12 cellular contexts compared by ENCODE assay signal in genomic region chr18:48728204-48728833, GRCh38.
DNase-seq lines count a peak whose midpoint lies in the region; ATAC-seq, FAIRE-seq and TF ChIP-seq lines count a peak whose summit lies in the region.
"Had no signal": no experiment of that assay in that cellular context is flagged by ENCODE, and none has a peak within 500 bp of the region (broad histone marks: within the 10 kb centered on the region; RNA-seq: fewer than 3 reads in every experiment).

No MANE protein-coding gene starts in this region.

- TF ChIP-seq POLR2A in breast epithelium (IDR thresholded peaks at IDR 0.05) = no peak
- no peak for TF ChIP-seq POLR2A in esophagus muscularis mucosa (IDR thresholded peaks at IDR 0.05; ENCODE audit: low read depth)

- peak overlapping the region; percentile 57 for H3K27ac Mint-ChIP-seq in MCF 10A (ENCODE audit: low read depth, unreplicated experiment)

- CTCF ChIA-PET in MCF 10A (lab: Yijun Ruan, JAX) = interaction anchor here (0.8 to 1.2 kb wide), 2 partner anchors 16 to 451 kb away, joined by 3 to 4 read pairs; no protein-coding TSS in a partner anchor

- peaks cover 0 to under 1% of the 10 kb centered on the region in 2 donors for H3K4me1 ChIP-seq in breast epithelium
- H3K4me1 ChIP-seq in right atrium auricular region = peaks cover 0 to 37% of the 10 kb centered on the region in 2 donors
- peaks cover 10 to 16% (median 12%) of the 10 kb centered on the region in 4 donors for H3K4me1 ChIP-seq in esophagus muscularis mucosa

- TF ChIP-seq CTCF in MCF 10A (IDR thresholded peaks at IDR 0.05; ENCODE audit: unreplicated experiment) = no peak
- TF ChIP-seq CTCF in breast epithelium (IDR thresholded peaks at IDR 0.05) = no peak
- no peak for TF ChIP-seq CTCF in right atrium auricular region (IDR thresholded peaks at IDR 0.05)
- TF ChIP-seq CTCF in esophagus muscularis mucosa (IDR thresholded peaks at IDR 0.05) = no peak

- no peak for ATAC-seq in GM21717 (IDR thresholded peaks at IDR 0.05; ENCODE audit: unreplicated experiment)

- no peak for FAIRE-seq in urothelium cell line (lab: Jason Lieb, UNC)
- FAIRE-seq: colon had no signal

- no peak for TF ChIP-seq EP300 in esophagus muscularis mucosa (IDR thresholded peaks at IDR 0.05)

- BruUV-seq in MCF 10A (replicated peaks; lab: Mats Ljungman, UMichigan) = no TSS peak

- H3K36me3 ChIP-seq in breast epithelium (no peaks in the 10 kb centered on the region), right atrium auricular region (no peaks in the 10 kb centered on the region), esophagus muscularis mucosa (peaks cover 0 to 12% (median 0%) of the 10 kb centered on the region in 4 donors)
- H3K36me3 ChIP-seq: thoracic aorta had no signal

- H3K4me3 ChIP-seq in breast epithelium = no peak overlapping the region
- H3K4me3 ChIP-seq in right atrium auricular region = no peak overlapping the region
- no peak overlapping the region for H3K4me3 ChIP-seq in esophagus muscularis mucosa
- H3K4me3 ChIP-seq: thoracic aorta had no signal

- WGBS in esophagus muscularis mucosa = 57% methylated on average over 6 of the region's 6 CpGs

- H3K4me3 Mint-ChIP-seq in MCF 10A (ENCODE audit: unreplicated experiment) = no peak overlapping the region

- H3K36me3 Mint-ChIP-seq in MCF 10A (ENCODE audit: insufficient read depth, unreplicated experiment) = peaks cover 36% of the 10 kb centered on the region

- H3K9me3 Mint-ChIP-seq in MCF 10A (ENCODE audit: unreplicated experiment) = peaks cover 24% of the 10 kb centered on the region

- H3K9me3 ChIP-seq in breast epithelium (peaks cover 0 to 4% of the 10 kb centered on the region in 2 donors), right atrium auricular region (peaks cover 0 to 8% of the 10 kb centered on the region in 2 donors), esophagus muscularis mucosa (no peaks in the 10 kb centered on the region)
- H3K9me3 ChIP-seq: thoracic aorta had no signal

- peaks cover 34% of the 10 kb centered on the region for H3K4me1 Mint-ChIP-seq in MCF 10A (ENCODE audit: insufficient read depth, unreplicated experiment)

- intact Hi-C loops in MCF 10A (cut with micrococcal nuclease) (no loop called here), breast epithelium (cut with DNase I; ENCODE audit: low total_unique reads) (no loop called here), esophagus muscularis mucosa (cut with DNase I) (no loop called here)

- H3K27me3 Mint-ChIP-seq in MCF 10A (ENCODE audit: insufficient read depth, unreplicated experiment) = no peaks in the 10 kb centered on the region

- POLR2A ChIA-PET in MCF 10A (lab: Yijun Ruan, JAX) = interaction anchor here (0.6 kb wide), 1 partner anchor 641 kb away, joined by 3 read pairs; no protein-coding TSS in a partner anchor

- DNase-seq in MCF 10A (ENCODE audit: unreplicated experiment) (peak; percentile 84), breast epithelium (ENCODE audit: low spot score in 2 of 2) (no peak), amniotic epithelial cell (ENCODE audit: low read depth) (peak; percentile 95), right atrium auricular region (ENCODE audit: low spot score) (no peak), urothelium cell line (ENCODE audit: low spot score) (peak; percentile 49), NCI-H2227 (lab: John Stamatoyannopoulos, UW; ENCODE audit: unreplicated experiment) (no peak), esophagus muscularis mucosa (ENCODE audit: extremely low spot score) (no peak)
- DNase-seq: kidney glomerular epithelial cell, RPMI8226 had no signal

- H3K27ac ChIP-seq in breast epithelium (peak overlapping the region in 1 of 2 donors; percentile 43), right atrium auricular region (peak overlapping the region; percentile 3 to 68), esophagus muscularis mucosa (replicated peaks in 1 of 4) (peak overlapping the region in 2 of 4 donors; percentile 5 to 56)

- no peaks in the 10 kb centered on the region for H3K27me3 ChIP-seq in breast epithelium
- H3K27me3 ChIP-seq in right atrium auricular region = no peaks in the 10 kb centered on the region
- no peaks in the 10 kb centered on the region for H3K27me3 ChIP-seq in esophagus muscularis mucosa

Comparison
In these comparisons a context has a peak if more than half of its experiments do, and no peak if none do; other contexts are left out.
1. DNase-seq: peak in MCF 10A (single experiment), amniotic epithelial cell (single experiment) and urothelium cell line (single experiment); none in breast epithelium (0 of 2), right atrium auricular region (single experiment), NCI-H2227 (single experiment) and esophagus muscularis mucosa (single experiment).